15 cellular contexts compared by ENCODE assay signal in genomic region chr22:48259991-48260670, GRCh38.
"Had no signal": no experiment of that assay in that cellular context is flagged by ENCODE, and none has a peak within 500 bp of the region (broad histone marks: within the 10 kb centered on the region; RNA-seq: fewer than 3 reads in every experiment).

No MANE protein-coding gene starts in this region.

- H3K9me3 Mint-ChIP-seq: naive thymus-derived CD4-positive, alpha-beta T cell; nephron progenitor cell; type B pancreatic cell had no signal

- H3K36me3 Mint-ChIP-seq: naive thymus-derived CD4-positive, alpha-beta T cell; type B pancreatic cell had no signal

- ATAC-seq: heart left ventricle; naive thymus-derived CD4-positive, alpha-beta T cell; right cardiac atrium; stimulated activated naive CD8-positive, alpha-beta T cell treated with anti-CD3 and anti-CD28 coated beads, Interleukin-15, Interleukin-2, amounts not matched to agents 100 U/mL and 50 U/mL, for 24 hours had no signal

- H3K4me3 Mint-ChIP-seq: naive thymus-derived CD4-positive, alpha-beta T cell; nephron progenitor cell; type B pancreatic cell had no signal

- H3K27ac Mint-ChIP-seq: naive thymus-derived CD4-positive, alpha-beta T cell; nephron progenitor cell; type B pancreatic cell had no signal

- DNase-seq: cortex of kidney; effector CD8-positive, alpha-beta T cell; heart left ventricle; hippocampal formation; kidney glomerular epithelial cell; mesendoderm; naive thymus-derived CD4-positive, alpha-beta T cell; nephron progenitor cell; right cardiac atrium; small intestine; stimulated activated CD4-positive, alpha-beta T cell treated with anti-CD3 and anti-CD28 coated beads, Interleukin-12 subunit alpha, Interleukin-12 subunit beta, amount 100 ng/mL, for 4 hours; stimulated activated CD4-positive, alpha-beta T cell treated with anti-CD3 and anti-CD28 coated beads, Interleukin-2, amount 100 ng/mL, for 48 hours; stimulated activated naive CD8-positive, alpha-beta T cell treated with anti-CD3 and anti-CD28 coated beads, Interleukin-15, Interleukin-2, amounts not matched to agents 100 U/mL and 50 U/mL, for 24 hours; thyroid gland had no signal
